ENCODE assay signal across 1 cellular context in the genomic region with DNA sequence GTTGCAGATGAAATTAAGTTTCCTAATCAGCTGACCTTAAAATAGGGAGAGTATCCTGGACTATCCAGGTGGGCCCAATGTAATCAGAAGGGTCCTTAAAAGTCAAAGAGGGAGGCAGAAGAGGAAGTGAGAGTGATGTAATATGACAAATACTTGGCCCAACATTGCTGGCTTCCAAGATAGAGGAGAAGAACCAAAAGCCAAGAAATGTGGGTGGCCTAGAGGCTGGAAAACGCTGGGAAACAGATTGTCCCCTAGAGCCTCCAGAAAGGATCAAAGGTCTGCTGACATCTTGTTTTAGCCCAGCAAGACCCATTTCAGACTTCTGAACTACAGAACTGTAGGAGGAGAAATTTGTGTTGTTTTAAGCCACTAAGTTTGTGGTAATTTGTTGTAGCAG.
TF ChIP-seq lines count a peak whose summit lies in the region.

No MANE protein-coding gene starts in this region.

TF ChIP-seq in GM12878, 131 proteins besides CTCF, POLR2A, EP300 and RAD21 (continued from another document):
- TF ChIP-seq, protein P1, sequence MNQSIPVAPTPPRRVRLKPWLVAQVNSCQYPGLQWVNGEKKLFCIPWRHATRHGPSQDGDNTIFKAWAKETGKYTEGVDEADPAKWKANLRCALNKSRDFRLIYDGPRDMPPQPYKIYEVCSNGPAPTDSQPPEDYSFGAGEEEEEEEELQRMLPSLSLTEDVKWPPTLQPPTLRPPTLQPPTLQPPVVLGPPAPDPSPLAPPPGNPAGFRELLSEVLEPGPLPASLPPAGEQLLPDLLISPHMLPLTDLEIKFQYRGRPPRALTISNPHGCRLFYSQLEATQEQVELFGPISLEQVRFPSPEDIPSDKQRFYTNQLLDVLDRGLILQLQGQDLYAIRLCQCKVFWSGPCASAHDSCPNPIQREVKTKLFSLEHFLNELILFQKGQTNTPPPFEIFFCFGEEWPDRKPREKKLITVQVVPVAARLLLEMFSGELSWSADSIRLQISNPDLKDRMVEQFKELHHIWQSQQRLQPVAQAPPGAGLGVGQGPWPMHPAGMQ (IDR thresholded peaks at IDR 0.05; ENCODE audit: borderline replicate concordance): no peak
- TF ChIP-seq, protein P2, sequence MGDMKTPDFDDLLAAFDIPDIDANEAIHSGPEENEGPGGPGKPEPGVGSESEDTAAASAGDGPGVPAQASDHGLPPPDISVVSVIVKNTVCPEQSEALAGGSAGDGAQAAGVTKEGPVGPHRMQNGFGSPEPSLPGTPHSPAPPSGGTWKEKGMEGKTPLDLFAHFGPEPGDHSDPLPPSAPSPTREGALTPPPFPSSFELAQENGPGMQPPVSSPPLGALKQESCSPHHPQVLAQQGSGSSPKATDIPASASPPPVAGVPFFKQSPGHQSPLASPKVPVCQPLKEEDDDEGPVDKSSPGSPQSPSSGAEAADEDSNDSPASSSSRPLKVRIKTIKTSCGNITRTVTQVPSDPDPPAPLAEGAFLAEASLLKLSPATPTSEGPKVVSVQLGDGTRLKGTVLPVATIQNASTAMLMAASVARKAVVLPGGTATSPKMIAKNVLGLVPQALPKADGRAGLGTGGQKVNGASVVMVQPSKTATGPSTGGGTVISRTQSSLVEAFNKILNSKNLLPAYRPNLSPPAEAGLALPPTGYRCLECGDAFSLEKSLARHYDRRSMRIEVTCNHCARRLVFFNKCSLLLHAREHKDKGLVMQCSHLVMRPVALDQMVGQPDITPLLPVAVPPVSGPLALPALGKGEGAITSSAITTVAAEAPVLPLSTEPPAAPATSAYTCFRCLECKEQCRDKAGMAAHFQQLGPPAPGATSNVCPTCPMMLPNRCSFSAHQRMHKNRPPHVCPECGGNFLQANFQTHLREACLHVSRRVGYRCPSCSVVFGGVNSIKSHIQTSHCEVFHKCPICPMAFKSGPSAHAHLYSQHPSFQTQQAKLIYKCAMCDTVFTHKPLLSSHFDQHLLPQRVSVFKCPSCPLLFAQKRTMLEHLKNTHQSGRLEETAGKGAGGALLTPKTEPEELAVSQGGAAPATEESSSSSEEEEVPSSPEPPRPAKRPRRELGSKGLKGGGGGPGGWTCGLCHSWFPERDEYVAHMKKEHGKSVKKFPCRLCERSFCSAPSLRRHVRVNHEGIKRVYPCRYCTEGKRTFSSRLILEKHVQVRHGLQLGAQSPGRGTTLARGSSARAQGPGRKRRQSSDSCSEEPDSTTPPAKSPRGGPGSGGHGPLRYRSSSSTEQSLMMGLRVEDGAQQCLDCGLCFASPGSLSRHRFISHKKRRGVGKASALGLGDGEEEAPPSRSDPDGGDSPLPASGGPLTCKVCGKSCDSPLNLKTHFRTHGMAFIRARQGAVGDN (IDR thresholded peaks at IDR 0.05): no peak
- TF ChIP-seq BACH1 (IDR thresholded peaks at IDR 0.05; ENCODE audit: borderline replicate concordance): no peak
